In the genomic region with DNA sequence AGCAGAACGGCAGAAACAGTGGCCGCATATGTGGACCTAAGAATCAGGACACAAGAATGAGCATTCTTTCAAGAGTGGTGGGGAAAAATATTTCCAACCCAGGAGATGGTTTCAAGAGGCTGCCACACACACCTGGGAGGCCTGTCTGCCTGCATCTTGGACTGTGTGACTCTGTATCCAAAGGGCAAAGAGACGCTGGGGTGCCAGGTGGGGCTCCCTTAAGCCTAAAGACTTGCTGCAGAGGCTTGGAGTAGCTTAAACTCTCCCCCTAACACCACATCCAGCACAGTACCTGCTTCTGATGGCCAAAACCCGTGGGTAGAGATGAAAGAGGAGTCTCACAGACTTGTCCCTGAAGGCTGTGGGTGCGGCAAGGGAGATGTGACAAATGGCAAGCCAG, we compare ENCODE assay signal across 12 cellular contexts. TPM values are rescaled to one million over a fixed set of nuclear protein-coding genes. Genes with fewer than 3 reads are reported as not detected.
DNase-seq lines count a peak whose midpoint lies in the region; ATAC-seq and TF ChIP-seq lines count a peak whose summit lies in the region.
"Had no signal": no experiment of that assay in that cellular context is flagged by ENCODE, and none has a peak within 500 bp of the region (broad histone marks: within the 10 kb centered on the region; RNA-seq: fewer than 3 reads in every experiment).

No MANE protein-coding gene starts in this region.

- no peaks in the 10 kb centered on the region for H3K9me3 ChIP-seq in CD8-positive, alpha-beta T cell (ENCODE audit: low read length)
- H3K9me3 ChIP-seq in OCI-LY1 (ENCODE audit: low read length) = no peaks in the 10 kb centered on the region
- no peaks in the 10 kb centered on the region for H3K9me3 ChIP-seq in endodermal cell (ENCODE audit: control insufficient read depth, low read length)
- H3K9me3 ChIP-seq in gastrocnemius medialis = no peaks in the 10 kb centered on the region
- no peaks in the 10 kb centered on the region for H3K9me3 ChIP-seq in BE2C
- H3K9me3 ChIP-seq in HAP-1 = no peaks in the 10 kb centered on the region

- CTCF ChIA-PET in CD8-positive, alpha-beta T cell (lab: Charles Lee) = interaction anchor here (1.4 to 1.8 kb wide), 3 partner anchors 19 to 95 kb away, joined by 3 to 5 read pairs (median 4); no protein-coding TSS in a partner anchor

- no peak overlapping the region for H3K4me3 ChIP-seq in CD8-positive, alpha-beta T cell (ENCODE audit: low read depth, low read length)
- H3K4me3 ChIP-seq in OCI-LY1 (ENCODE audit: low read depth, low read length, poor library complexity, severe bottlenecking) (peak overlapping the region; percentile 97), endodermal cell (ENCODE audit: low read length) (no peak overlapping the region), gastrocnemius medialis (no peak overlapping the region), BE2C (ENCODE audit: low read depth, low read length) (no peak overlapping the region), HAP-1 (no peak overlapping the region)

- H3K4me1 Mint-ChIP-seq in CD8-positive, alpha-beta T cell (ENCODE audit: low read depth) = peaks cover 80% of the 10 kb centered on the region
- peaks cover 31% of the 10 kb centered on the region for H3K4me1 Mint-ChIP-seq in endodermal cell

- H3K36me3 ChIP-seq in CD8-positive, alpha-beta T cell (ENCODE audit: insufficient read depth, low read length) = no peaks in the 10 kb centered on the region
- H3K36me3 ChIP-seq in OCI-LY1 (ENCODE audit: insufficient read depth, low read length) = peaks cover 73% of the 10 kb centered on the region
- no peaks in the 10 kb centered on the region for H3K36me3 ChIP-seq in endodermal cell (ENCODE audit: control insufficient read depth, insufficient read depth, low read length)
- H3K36me3 ChIP-seq in gastrocnemius medialis = no peaks in the 10 kb centered on the region
- no peaks in the 10 kb centered on the region for H3K36me3 ChIP-seq in BE2C
- H3K36me3 ChIP-seq in HAP-1 (replicated peaks) = no peaks in the 10 kb centered on the region

- peak overlapping the region; percentile 95 for H3K4me2 ChIP-seq in OCI-LY1 (ENCODE audit: low read length)

- no peaks in the 10 kb centered on the region for H3K27me3 Mint-ChIP-seq in CD8-positive, alpha-beta T cell (ENCODE audit: low read depth)
- peaks cover 20% of the 10 kb centered on the region for H3K27me3 Mint-ChIP-seq in endodermal cell (ENCODE audit: insufficient read depth)
- H3K27me3 Mint-ChIP-seq: activated naive CD4-positive, alpha-beta T cell treated with anti-CD3 and anti-CD28 coated beads, Interleukin-2, amount 50 U/mL, for 24 hours had no signal

- no peaks in the 10 kb centered on the region for H3K9me2 ChIP-seq in OCI-LY1 (ENCODE audit: low read depth, low read length)

- POLR2A ChIA-PET in CD8-positive, alpha-beta T cell (lab: Charles Lee) = interaction anchor here (0.7 kb wide), 1 partner anchor 8 kb away, joined by 3 read pairs; no protein-coding TSS in a partner anchor

- H3K27ac Mint-ChIP-seq in CD8-positive, alpha-beta T cell = peak overlapping the region; percentile 64
- H3K27ac Mint-ChIP-seq in endodermal cell = no peak overlapping the region
- H3K27ac Mint-ChIP-seq: activated naive CD4-positive, alpha-beta T cell treated with anti-CD3 and anti-CD28 coated beads, Interleukin-2, amount 50 U/mL, for 24 hours had no signal

- no peak for DNase-seq in CD8-positive, alpha-beta T cell
- DNase-seq in endodermal cell (peak; percentile 63), gastrocnemius medialis (no peak), BE2C (no peak), HAP-1 (ENCODE audit: low spot score in 2 of 2) (no peak)
- DNase-seq: activated CD4-positive, alpha-beta T cell treated with anti-CD3 and anti-CD28 coated beads for 48 hours; NCI-H524 treated with DMSO at 0.1 percent for 48 hours; stimulated activated CD4-positive, alpha-beta T cell treated with anti-CD3 and anti-CD28 coated beads, Interleukin-12 subunit alpha, Interleukin-12 subunit beta, amount 100 ng/mL, for 4 hours had no signal

- no peak for ATAC-seq in CD8-positive, alpha-beta T cell
- no peak for ATAC-seq in gastrocnemius medialis
- no peak for ATAC-seq in HG02798 (IDR thresholded peaks at IDR 0.05; ENCODE audit: poor library complexity, unreplicated experiment)

- WGBS in endodermal cell (ENCODE audit: insufficient coverage in 1 of 2, insufficient read length in 1 of 2), 2 experiments = 74 to 91% methylated on average over 3 to 5 of the region's 5 CpGs

- intact Hi-C loops in CD8-positive, alpha-beta T cell (cut with DNase I, micrococcal nuclease) = no loop called here
- intact Hi-C loops in gastrocnemius medialis (cut with DNase I; ENCODE audit: low total_unique reads) = no loop called here

- H3K4me1 ChIP-seq in CD8-positive, alpha-beta T cell (ENCODE audit: insufficient read depth, low read length) = peaks cover 70% of the 10 kb centered on the region
- H3K4me1 ChIP-seq in OCI-LY1 (ENCODE audit: insufficient read depth, low read length, severe bottlenecking) (peaks cover 77% of the 10 kb centered on the region), endodermal cell (ENCODE audit: control insufficient read depth, insufficient read depth, low read length) (peaks cover 5% of the 10 kb centered on the region), gastrocnemius medialis (peaks cover 28 to 31% of the 10 kb centered on the region in 2 donors), BE2C (no peaks in the 10 kb centered on the region), HAP-1 (no peaks in the 10 kb centered on the region)

- no peaks in the 10 kb centered on the region for H3F3A ChIP-seq in OCI-LY1 (ENCODE audit: insufficient read depth, low read length)

- H3K27ac ChIP-seq in CD8-positive, alpha-beta T cell (ENCODE audit: low read depth, low read length) = no peak overlapping the region
- H3K27ac ChIP-seq in OCI-LY1 (ENCODE audit: low read depth, low read length, poor library complexity, severe bottlenecking) (peak overlapping the region; percentile 96), endodermal cell (ENCODE audit: low read depth, low read length) (peak overlapping the region; percentile 84), gastrocnemius medialis (peak overlapping the region; percentile 52 to 68 (median 65))

- H2AFZ ChIP-seq in OCI-LY1 (ENCODE audit: low read length) = no peak overlapping the region

- H3K9ac ChIP-seq in OCI-LY1 (ENCODE audit: low read length) (peak overlapping the region; percentile 99), endodermal cell (ENCODE audit: extremely low read depth, low read length, poor library complexity, severe bottlenecking) (no peak overlapping the region)

- H3K36me3 Mint-ChIP-seq in CD8-positive, alpha-beta T cell = peaks cover 3% of the 10 kb centered on the region
- no peaks in the 10 kb centered on the region for H3K36me3 Mint-ChIP-seq in endodermal cell (ENCODE audit: low read depth)

- no peak for TF ChIP-seq CTCF in CD8-positive, alpha-beta T cell (IDR thresholded peaks at IDR 0.05)
- TF ChIP-seq CTCF in OCI-LY1 (IDR thresholded peaks at IDR 0.05; ENCODE audit: low read length) (no peak), endodermal cell (conservative IDR thresholded peaks at IDR 0.05) (no peak), gastrocnemius medialis (IDR thresholded peaks at IDR 0.05 in 4 of 5, conservative IDR thresholded peaks at IDR 0.05 in 1 of 5) (no peak), BE2C (IDR thresholded peaks at IDR 0.05; ENCODE audit: low read depth, low read length) (no peak)

- no peaks in the 10 kb centered on the region for H4K20me1 ChIP-seq in OCI-LY1 (ENCODE audit: insufficient read depth, low read length)

- H3K4me3 Mint-ChIP-seq in CD8-positive, alpha-beta T cell = no peak overlapping the region
- no peak overlapping the region for H3K4me3 Mint-ChIP-seq in endodermal cell
- H3K4me3 Mint-ChIP-seq: activated naive CD4-positive, alpha-beta T cell treated with anti-CD3 and anti-CD28 coated beads, Interleukin-2, amount 50 U/mL, for 24 hours had no signal

- no peaks in the 10 kb centered on the region for H3K27me3 ChIP-seq in CD8-positive, alpha-beta T cell (ENCODE audit: insufficient read depth, low read length)
- H3K27me3 ChIP-seq in OCI-LY1 (ENCODE audit: insufficient read depth, low read length) (no peaks in the 10 kb centered on the region), endodermal cell (ENCODE audit: control insufficient read depth, insufficient read depth, low read length, poor library complexity, severe bottlenecking) (no peaks in the 10 kb centered on the region), gastrocnemius medialis (no peaks in the 10 kb centered on the region), BE2C (no peaks in the 10 kb centered on the region), HAP-1 (ENCODE audit: low read depth) (no peaks in the 10 kb centered on the region)

- TF ChIP-seq POLR2A in gastrocnemius medialis (IDR thresholded peaks at IDR 0.05) = no peak

- in situ Hi-C loops in gastrocnemius medialis (cut with MboI; ENCODE audit: low sequenced_read_pairs in 4 of 4) (no loop called here), HAP-1 (cut with MboI; ENCODE audit: low sequenced_read_pairs) (no loop called here)

- H3K79me2 ChIP-seq in OCI-LY1 (ENCODE audit: insufficient read depth, low read length) = peaks cover 53% of the 10 kb centered on the region

- no peaks in the 10 kb centered on the region for H3K9me3 Mint-ChIP-seq in CD8-positive, alpha-beta T cell
- no peaks in the 10 kb centered on the region for H3K9me3 Mint-ChIP-seq in endodermal cell
- H3K9me3 Mint-ChIP-seq: activated naive CD4-positive, alpha-beta T cell treated with anti-CD3 and anti-CD28 coated beads, Interleukin-2, amount 50 U/mL, for 24 hours had no signal

RNA-seq across cellular contexts. Expression of gene CXCR5, which starts 3.5 kb away (rescaled TPM):
- 1 to 10 TPM; 7.6 to 8.0 TPM for total RNA-seq in CD8-positive, alpha-beta T cell
- total RNA-seq in endodermal cell (under 1 TPM in 1 of 2 donors, not detected in 1; 0.07 TPM), gastrocnemius medialis (not detected)
- not detected for polyA plus RNA-seq in endodermal cell (2013, experiment 1 of 2)
- polyA plus RNA-seq in endodermal cell (2013, experiment 2 of 2) = not detected
- not detected for polyA plus RNA-seq in BE2C (2012; ENCODE audit: insufficient read depth, insufficient read length, low read depth)
- total RNA-seq: SK-MEL-5 had no signal

RNA-seq across cellular contexts. Expression of gene BCL9L, which starts 38.5 kb away (rescaled TPM):
- total RNA-seq in CD8-positive, alpha-beta T cell = 100 to 1,000 TPM; 437 to 439 TPM
- 10 to 100 TPM; 73.9 to 77.3 TPM for total RNA-seq in endodermal cell
- 24.3 TPM for polyA plus RNA-seq in endodermal cell (2013, experiment 1 of 2)
- polyA plus RNA-seq in endodermal cell (2013, experiment 2 of 2) = 23.6 TPM
- 10 to 100 TPM; 17.1 to 35.6 (median 23.8) TPM for total RNA-seq in gastrocnemius medialis
- polyA plus RNA-seq in BE2C (2012; ENCODE audit: insufficient read depth, insufficient read length, low read depth) = 104 TPM

Comparison
In these comparisons a context has a peak if more than half of its experiments do, and no peak if none do; other contexts are left out.
1. RNA of gene CXCR5, which starts 3.5 kb away (total RNA-seq): 7.6 to 8.0 TPM in CD8-positive, alpha-beta T cell; 0.07 TPM in endodermal cell and not detected in gastrocnemius medialis; every median in the first group is over 4 times any median in the second.
2. RNA of gene BCL9L, which starts 38.5 kb away (total RNA-seq): 437 to 439 TPM in CD8-positive, alpha-beta T cell; 73.9 to 77.3 TPM in endodermal cell and 17.1 to 35.6 TPM in gastrocnemius medialis; every median in the first group is over 4 times any median in the second.